ENCODE assay signal across 1 cellular context in the genomic region with DNA sequence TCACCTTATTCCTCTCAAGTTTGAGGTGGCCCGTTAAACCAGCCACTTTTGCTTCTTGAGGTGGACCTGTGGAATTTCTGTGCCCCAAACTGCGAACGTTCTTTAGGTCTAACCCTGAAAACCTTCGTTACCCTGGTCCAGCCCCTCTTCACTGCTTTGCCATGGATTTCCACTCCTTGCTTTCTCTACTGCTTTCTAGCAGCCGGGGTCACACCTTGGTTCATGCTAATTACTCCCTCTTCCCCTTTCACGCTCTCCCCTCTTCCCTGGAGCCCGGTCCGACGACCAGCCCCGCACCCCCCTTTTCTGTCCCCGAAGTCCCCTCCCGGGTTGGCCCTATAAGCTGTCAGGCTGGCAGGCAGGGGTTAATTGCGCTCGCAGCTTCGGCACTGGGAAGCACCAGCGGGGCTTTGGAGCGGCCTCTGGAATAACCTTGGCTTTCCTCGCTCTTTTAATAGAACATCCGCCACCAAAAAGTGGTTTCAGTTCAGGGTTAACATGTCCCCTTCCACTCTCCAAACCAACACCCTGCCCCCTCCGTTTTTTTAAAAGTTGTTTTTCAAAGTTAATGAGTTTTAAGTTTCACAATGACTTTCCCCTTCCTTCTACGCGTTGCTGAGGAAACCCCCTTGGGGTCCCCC.
TF ChIP-seq lines count a peak whose summit lies in the region.

No MANE protein-coding gene starts in this region.

TF ChIP-seq in K562, 482 proteins besides CTCF, POLR2A, EP300 and RAD21 (continued from another document and continues in another):
- TF ChIP-seq RHOXF2B (CRISPR knock-in tag; conservative IDR thresholded peaks at IDR 0.05): 0 out of 2 replicates have a peak, but pooled peaks have one; percentile 45
- peak; percentile 32 for TF ChIP-seq RBBP5 (IDR thresholded peaks at IDR 0.05; ENCODE audit: borderline replicate concordance, insufficient read depth, low read length, poor library complexity, severe bottlenecking)
- TF ChIP-seq ZNF79 (CRISPR knock-in tag; IDR thresholded peaks at IDR 0.05; ENCODE audit: low read depth): no peak
- no peak for TF ChIP-seq ZNF133 (CRISPR knock-in tag; IDR thresholded peaks at IDR 0.05)
- TF ChIP-seq SAFB2 (IDR thresholded peaks at IDR 0.05; ENCODE audit: borderline replicate concordance, low read depth, low read length, severe bottlenecking): no peak
- TF ChIP-seq MTA1 (IDR thresholded peaks at IDR 0.05; ENCODE audit: borderline replicate concordance): no peak
- TF ChIP-seq TAF9B (IDR thresholded peaks at IDR 0.05; ENCODE audit: partially characterized antibody): peak; percentile 46
- TF ChIP-seq GTF2F1 (IDR thresholded peaks at IDR 0.05; ENCODE audit: low read depth, low read length): 0 out of 2 replicates have a peak, but pooled peaks have one; percentile 21
- 0 out of 2 replicates have a peak, but pooled peaks have one; percentile 19 for TF ChIP-seq ZNF311 (CRISPR knock-in tag; IDR thresholded peaks at IDR 0.05)
- no peak for TF ChIP-seq SIX5 (IDR thresholded peaks at IDR 0.05; ENCODE audit: borderline replicate concordance in 1 of 2, insufficient read depth in 1 of 2, low read depth in 1 of 2, low read length in 2 of 2)
- TF ChIP-seq CHD1 (IDR thresholded peaks at IDR 0.05; ENCODE audit: low read length): peak; percentile 75
- 0 out of 2 replicates have a peak, but pooled peaks have one; percentile 24 for TF ChIP-seq TEAD4 (IDR thresholded peaks at IDR 0.05; ENCODE audit: low read length)
- TF ChIP-seq TEAD4 (CRISPR knock-in tag; IDR thresholded peaks at IDR 0.05; ENCODE audit: borderline replicate concordance): no peak
- no peak for TF ChIP-seq SRF (CRISPR knock-in tag; IDR thresholded peaks at IDR 0.05)
- TF ChIP-seq, protein P1, sequence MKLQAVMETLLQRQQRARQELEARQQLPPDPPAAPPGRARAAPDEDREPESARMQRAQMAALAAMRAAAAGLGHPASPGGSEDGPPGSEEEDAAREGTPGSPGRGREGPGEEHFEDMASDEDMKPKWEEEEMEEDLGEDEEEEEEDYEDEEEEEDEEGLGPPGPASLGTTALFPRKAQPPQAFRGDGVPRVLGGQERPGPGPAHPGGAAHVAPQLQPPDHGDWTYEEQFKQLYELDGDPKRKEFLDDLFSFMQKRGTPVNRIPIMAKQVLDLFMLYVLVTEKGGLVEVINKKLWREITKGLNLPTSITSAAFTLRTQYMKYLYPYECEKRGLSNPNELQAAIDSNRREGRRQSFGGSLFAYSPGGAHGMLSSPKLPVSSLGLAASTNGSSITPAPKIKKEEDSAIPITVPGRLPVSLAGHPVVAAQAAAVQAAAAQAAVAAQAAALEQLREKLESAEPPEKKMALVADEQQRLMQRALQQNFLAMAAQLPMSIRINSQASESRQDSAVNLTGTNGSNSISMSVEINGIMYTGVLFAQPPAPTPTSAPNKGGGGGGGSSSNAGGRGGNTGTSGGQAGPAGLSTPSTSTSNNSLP (IDR thresholded peaks at IDR 0.05; ENCODE audit: borderline replicate concordance, low read depth, low read length): no peak
- no peak for TF ChIP-seq MYC (IDR thresholded peaks at IDR 0.05; ENCODE audit: low read depth, low read length)
- no peak; the same call in 1 of the 2 replicates for TF ChIP-seq MYC (CRISPR knock-in tag; IDR thresholded peaks at IDR 0.05; ENCODE audit: borderline replicate concordance, low read depth)
- TF ChIP-seq TAF7 (tag; IDR thresholded peaks at IDR 0.05): peak; percentile 72; the same call in 1 of the 2 replicates
- TF ChIP-seq, protein P2, sequence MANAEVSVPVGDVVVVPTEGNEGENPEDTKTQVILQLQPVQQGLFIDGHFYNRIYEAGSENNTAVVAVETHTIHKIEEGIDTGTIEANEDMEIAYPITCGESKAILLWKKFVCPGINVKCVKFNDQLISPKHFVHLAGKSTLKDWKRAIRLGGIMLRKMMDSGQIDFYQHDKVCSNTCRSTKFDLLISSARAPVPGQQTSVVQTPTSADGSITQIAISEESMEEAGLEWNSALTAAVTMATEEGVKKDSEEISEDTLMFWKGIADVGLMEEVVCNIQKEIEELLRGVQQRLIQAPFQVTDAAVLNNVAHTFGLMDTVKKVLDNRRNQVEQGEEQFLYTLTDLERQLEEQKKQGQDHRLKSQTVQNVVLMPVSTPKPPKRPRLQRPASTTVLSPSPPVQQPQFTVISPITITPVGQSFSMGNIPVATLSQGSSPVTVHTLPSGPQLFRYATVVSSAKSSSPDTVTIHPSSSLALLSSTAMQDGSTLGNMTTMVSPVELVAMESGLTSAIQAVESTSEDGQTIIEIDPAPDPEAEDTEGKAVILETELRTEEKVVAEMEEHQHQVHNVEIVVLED (CRISPR knock-in tag; IDR thresholded peaks at IDR 0.05): peak; percentile 14; the same call in 1 of the 2 replicates
- peak; percentile 29; the same call in 1 of the 2 replicates for TF ChIP-seq ARID1B (IDR thresholded peaks at IDR 0.05)
- TF ChIP-seq MAZ (CRISPR knock-in tag; conservative IDR thresholded peaks at IDR 0.05 in 1 of 2, IDR thresholded peaks at IDR 0.05 in 1 of 2): no peak
- TF ChIP-seq ZNF324 (CRISPR knock-in tag; IDR thresholded peaks at IDR 0.05): no peak
- TF ChIP-seq TCF7 (IDR thresholded peaks at IDR 0.05; ENCODE audit: borderline replicate concordance): no peak
- no peak for TF ChIP-seq PRPF4 (IDR thresholded peaks at IDR 0.05; ENCODE audit: insufficient read depth, low read depth, low read length, poor library complexity, severe bottlenecking)
- TF ChIP-seq, protein P3, sequence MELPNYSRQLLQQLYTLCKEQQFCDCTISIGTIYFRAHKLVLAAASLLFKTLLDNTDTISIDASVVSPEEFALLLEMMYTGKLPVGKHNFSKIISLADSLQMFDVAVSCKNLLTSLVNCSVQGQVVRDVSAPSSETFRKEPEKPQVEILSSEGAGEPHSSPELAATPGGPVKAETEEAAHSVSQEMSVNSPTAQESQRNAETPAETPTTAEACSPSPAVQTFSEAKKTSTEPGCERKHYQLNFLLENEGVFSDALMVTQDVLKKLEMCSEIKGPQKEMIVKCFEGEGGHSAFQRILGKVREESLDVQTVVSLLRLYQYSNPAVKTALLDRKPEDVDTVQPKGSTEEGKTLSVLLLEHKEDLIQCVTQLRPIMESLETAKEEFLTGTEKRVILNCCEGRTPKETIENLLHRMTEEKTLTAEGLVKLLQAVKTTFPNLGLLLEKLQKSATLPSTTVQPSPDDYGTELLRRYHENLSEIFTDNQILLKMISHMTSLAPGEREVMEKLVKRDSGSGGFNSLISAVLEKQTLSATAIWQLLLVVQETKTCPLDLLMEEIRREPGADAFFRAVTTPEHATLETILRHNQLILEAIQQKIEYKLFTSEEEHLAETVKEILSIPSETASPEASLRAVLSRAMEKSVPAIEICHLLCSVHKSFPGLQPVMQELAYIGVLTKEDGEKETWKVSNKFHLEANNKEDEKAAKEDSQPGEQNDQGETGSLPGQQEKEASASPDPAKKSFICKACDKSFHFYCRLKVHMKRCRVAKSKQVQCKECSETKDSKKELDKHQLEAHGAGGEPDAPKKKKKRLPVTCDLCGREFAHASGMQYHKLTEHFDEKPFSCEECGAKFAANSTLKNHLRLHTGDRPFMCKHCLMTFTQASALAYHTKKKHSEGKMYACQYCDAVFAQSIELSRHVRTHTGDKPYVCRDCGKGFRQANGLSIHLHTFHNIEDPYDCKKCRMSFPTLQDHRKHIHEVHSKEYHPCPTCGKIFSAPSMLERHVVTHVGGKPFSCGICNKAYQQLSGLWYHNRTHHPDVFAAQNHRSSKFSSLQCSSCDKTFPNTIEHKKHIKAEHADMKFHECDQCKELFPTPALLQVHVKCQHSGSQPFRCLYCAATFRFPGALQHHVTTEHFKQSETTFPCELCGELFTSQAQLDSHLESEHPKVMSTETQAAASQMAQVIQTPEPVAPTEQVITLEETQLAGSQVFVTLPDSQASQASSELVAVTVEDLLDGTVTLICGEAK (IDR thresholded peaks at IDR 0.05): no peak
- TF ChIP-seq, protein P3 (CRISPR knock-in tag; IDR thresholded peaks at IDR 0.05): no peak
- TF ChIP-seq ERF (CRISPR knock-in tag; IDR thresholded peaks at IDR 0.05): no peak
- TF ChIP-seq RB1 (IDR thresholded peaks at IDR 0.05; ENCODE audit: low read depth): no peak
- TF ChIP-seq ZNF23 (CRISPR knock-in tag; IDR thresholded peaks at IDR 0.05): no peak
- TF ChIP-seq KHSRP (IDR thresholded peaks at IDR 0.05): no peak
- TF ChIP-seq TAF1 (IDR thresholded peaks at IDR 0.05; ENCODE audit: control insufficient read depth, extremely low read depth, insufficient read depth, low read length, severe bottlenecking): peak; percentile 49
- TF ChIP-seq POLR2G (IDR thresholded peaks at IDR 0.05; ENCODE audit: low read depth, low read length): peak; percentile 64
- TF ChIP-seq GATAD2A (IDR thresholded peaks at IDR 0.05): no peak
- TF ChIP-seq MCM5 (IDR thresholded peaks at IDR 0.05; ENCODE audit: low read depth): no peak
- TF ChIP-seq, protein P4, sequence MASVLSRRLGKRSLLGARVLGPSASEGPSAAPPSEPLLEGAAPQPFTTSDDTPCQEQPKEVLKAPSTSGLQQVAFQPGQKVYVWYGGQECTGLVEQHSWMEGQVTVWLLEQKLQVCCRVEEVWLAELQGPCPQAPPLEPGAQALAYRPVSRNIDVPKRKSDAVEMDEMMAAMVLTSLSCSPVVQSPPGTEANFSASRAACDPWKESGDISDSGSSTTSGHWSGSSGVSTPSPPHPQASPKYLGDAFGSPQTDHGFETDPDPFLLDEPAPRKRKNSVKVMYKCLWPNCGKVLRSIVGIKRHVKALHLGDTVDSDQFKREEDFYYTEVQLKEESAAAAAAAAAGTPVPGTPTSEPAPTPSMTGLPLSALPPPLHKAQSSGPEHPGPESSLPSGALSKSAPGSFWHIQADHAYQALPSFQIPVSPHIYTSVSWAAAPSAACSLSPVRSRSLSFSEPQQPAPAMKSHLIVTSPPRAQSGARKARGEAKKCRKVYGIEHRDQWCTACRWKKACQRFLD (CRISPR knock-in tag; IDR thresholded peaks at IDR 0.05): no peak; the same call in 1 of the 2 replicates
- peak; percentile 58; the same call in 1 of the 2 replicates for TF ChIP-seq CXXC5 (CRISPR knock-in tag; IDR thresholded peaks at IDR 0.05)
- no peak for TF ChIP-seq HDAC3 (IDR thresholded peaks at IDR 0.05; ENCODE audit: borderline replicate concordance, partially characterized antibody)
- TF ChIP-seq FOXK1 (CRISPR knock-in tag; IDR thresholded peaks at IDR 0.05; ENCODE audit: borderline replicate concordance): 0 out of 2 replicates have a peak, but pooled peaks have one; percentile 43
- peak; percentile 77; the same call in 1 of the 2 replicates for TF ChIP-seq ZNF76 (CRISPR knock-in tag; IDR thresholded peaks at IDR 0.05; ENCODE audit: borderline replicate concordance)
- TF ChIP-seq NR2C2 (CRISPR knock-in tag; IDR thresholded peaks at IDR 0.05): no peak
- no peak for TF ChIP-seq NR2C2 (tag; IDR thresholded peaks at IDR 0.05)
- 0 out of 4 replicates have a peak, but pooled peaks of 1 of the 2 experiments have one; percentile 6 for TF ChIP-seq TBL1XR1 (IDR thresholded peaks at IDR 0.05; ENCODE audit: low read length in 2 of 2)
- TF ChIP-seq SMAD4 (CRISPR knock-in tag; conservative IDR thresholded peaks at IDR 0.05): peak; percentile 53; the same call in 1 of the 2 replicates
- TF ChIP-seq MTA2 (IDR thresholded peaks at IDR 0.05; ENCODE audit: low read depth): no peak; the same call in 1 of the 2 replicates
- TF ChIP-seq, protein P5, sequence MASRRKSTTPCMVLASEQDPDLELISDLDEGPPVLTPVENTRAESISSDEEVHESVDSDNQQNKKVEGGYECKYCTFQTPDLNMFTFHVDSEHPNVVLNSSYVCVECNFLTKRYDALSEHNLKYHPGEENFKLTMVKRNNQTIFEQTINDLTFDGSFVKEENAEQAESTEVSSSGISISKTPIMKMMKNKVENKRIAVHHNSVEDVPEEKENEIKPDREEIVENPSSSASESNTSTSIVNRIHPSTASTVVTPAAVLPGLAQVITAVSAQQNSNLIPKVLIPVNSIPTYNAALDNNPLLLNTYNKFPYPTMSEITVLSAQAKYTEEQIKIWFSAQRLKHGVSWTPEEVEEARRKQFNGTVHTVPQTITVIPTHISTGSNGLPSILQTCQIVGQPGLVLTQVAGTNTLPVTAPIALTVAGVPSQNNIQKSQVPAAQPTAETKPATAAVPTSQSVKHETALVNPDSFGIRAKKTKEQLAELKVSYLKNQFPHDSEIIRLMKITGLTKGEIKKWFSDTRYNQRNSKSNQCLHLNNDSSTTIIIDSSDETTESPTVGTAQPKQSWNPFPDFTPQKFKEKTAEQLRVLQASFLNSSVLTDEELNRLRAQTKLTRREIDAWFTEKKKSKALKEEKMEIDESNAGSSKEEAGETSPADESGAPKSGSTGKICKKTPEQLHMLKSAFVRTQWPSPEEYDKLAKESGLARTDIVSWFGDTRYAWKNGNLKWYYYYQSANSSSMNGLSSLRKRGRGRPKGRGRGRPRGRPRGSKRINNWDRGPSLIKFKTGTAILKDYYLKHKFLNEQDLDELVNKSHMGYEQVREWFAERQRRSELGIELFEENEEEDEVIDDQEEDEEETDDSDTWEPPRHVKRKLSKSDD (conservative IDR thresholded peaks at IDR 0.05; ENCODE audit: low read length): no peak
- TF ChIP-seq MEIS2 (IDR thresholded peaks at IDR 0.05; ENCODE audit: partially characterized antibody): no peak
- TF ChIP-seq RBM34 (IDR thresholded peaks at IDR 0.05; ENCODE audit: borderline replicate concordance, insufficient read depth, low read length): no peak
- TF ChIP-seq ZNF24 (IDR thresholded peaks at IDR 0.05): 0 out of 2 replicates have a peak, but pooled peaks have one; percentile 6
- 0 out of 2 replicates have a peak, but pooled peaks have one; percentile 28 for TF ChIP-seq CC2D1A (IDR thresholded peaks at IDR 0.05)
- TF ChIP-seq TEAD1 (CRISPR knock-in tag; IDR thresholded peaks at IDR 0.05): no peak
- TF ChIP-seq PYGO2 (tag; IDR thresholded peaks at IDR 0.05): no peak
- no peak for TF ChIP-seq GABPB1 (CRISPR knock-in tag; IDR thresholded peaks at IDR 0.05)
- TF ChIP-seq RFX7 (CRISPR knock-in tag; IDR thresholded peaks at IDR 0.05): no peak
